ENCODE assay signal across 8 cellular contexts in the genomic region with DNA sequence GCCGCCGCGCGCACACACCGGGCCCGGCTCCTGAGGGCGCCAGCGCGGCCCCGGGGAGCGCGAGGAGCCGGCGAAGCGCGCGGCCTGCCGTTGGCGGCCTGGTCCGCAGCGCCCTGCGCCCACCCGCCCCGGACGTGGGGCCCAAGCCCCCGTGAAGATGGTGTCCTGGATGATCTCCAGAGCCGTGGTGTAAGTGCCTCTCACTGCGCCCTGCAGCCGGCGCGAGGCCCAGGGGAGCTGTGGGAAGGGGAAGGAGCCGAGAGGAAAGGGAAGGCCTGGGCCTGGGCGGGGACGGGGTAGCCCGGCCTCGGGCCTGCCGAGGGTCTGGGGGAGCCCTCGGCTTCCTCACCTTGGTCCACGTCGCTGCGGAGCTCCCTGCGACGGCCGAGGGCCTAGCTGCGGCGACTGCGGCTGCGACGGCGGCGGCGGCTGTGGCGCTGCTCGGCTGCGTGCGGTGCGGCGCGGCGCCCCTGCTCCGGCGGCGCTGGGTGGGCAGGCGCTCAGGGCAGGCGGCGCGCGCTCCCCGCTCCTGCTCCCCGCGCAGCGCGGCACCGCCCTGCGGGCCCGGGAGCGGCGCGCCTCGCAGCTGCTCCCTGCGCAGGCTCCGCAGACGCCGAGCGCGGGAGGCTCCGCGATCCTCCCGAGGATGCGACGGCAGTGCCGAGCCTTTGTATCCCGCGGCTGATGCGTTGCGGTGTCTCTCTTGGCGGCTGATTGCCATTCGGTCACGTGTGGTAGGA. TPM values are rescaled to one million over a fixed set of nuclear protein-coding genes. Genes with fewer than 3 reads are reported as not detected.
A peak's percentile ranks its signal among the peaks of the same experiment; 100 is the strongest.
DNase-seq lines count a peak whose midpoint lies in the region; ATAC-seq and TF ChIP-seq lines count a peak whose summit lies in the region.

A gene with protein sequence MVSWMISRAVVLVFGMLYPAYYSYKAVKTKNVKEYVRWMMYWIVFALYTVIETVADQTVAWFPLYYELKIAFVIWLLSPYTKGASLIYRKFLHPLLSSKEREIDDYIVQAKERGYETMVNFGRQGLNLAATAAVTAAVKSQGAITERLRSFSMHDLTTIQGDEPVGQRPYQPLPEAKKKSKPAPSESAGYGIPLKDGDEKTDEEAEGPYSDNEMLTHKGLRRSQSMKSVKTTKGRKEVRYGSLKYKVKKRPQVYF (plus strand): TSS at position 13 of the 740 bp plus-strand sequence. CDS start 145 bp downstream, at position 158.

- H3K4me3 Mint-ChIP-seq in immature natural killer cell: peak within 1 kb of the TSS; percentile 82 to 88 (median 85)

- no TSS peak for BruUV-seq in mammary epithelial cell (replicated peaks; lab: Mats Ljungman, UMichigan)

- ATAC-seq in HG02571 (IDR thresholded peaks at IDR 0.05; ENCODE audit: unreplicated experiment): peak; percentile 72

- intact Hi-C loops in mammary epithelial cell (cut with micrococcal nuclease): loop anchor here (1.0 to 2.0 kb wide), 3 partner anchors 108 to 253 kb away; no protein-coding TSS in a partner anchor

- H3K4me1 ChIP-seq in mammary epithelial cell (ENCODE audit: insufficient read depth, low read length): peaks cover 28% of the 10 kb centered on the region
- H3K4me1 ChIP-seq in smooth muscle cell (ENCODE audit: low read depth): peaks cover 31% of the 10 kb centered on the region

- H3K27ac ChIP-seq in VCaP (peak within 1 kb of the TSS; percentile 99), mammary epithelial cell (ENCODE audit: insufficient read depth, low read depth, low read length) (peak within 1 kb of the TSS; percentile 94), smooth muscle cell (ENCODE audit: low read depth) (peak within 1 kb of the TSS; percentile 96)

- CTCF ChIA-PET in mammary epithelial cell (lab: Charles Lee; ENCODE audit: low non-redundant PET): no interaction called here

- H3K27me3 ChIP-seq in mammary epithelial cell (ENCODE audit: insufficient read depth, low read length): no peaks in the 10 kb centered on the region
- H3K27me3 ChIP-seq in smooth muscle cell (ENCODE audit: low read depth): no peaks in the 10 kb centered on the region

- no peaks in the 10 kb centered on the region for H3K9me3 ChIP-seq in mammary epithelial cell (replicated peaks; ENCODE audit: insufficient read depth, low read length)
- H3K9me3 ChIP-seq in smooth muscle cell (replicated peaks; ENCODE audit: low read depth): no peaks in the 10 kb centered on the region

- H3K9me3 Mint-ChIP-seq in immature natural killer cell: no peaks in the 10 kb centered on the region

- H4K20me1 ChIP-seq in mammary epithelial cell (ENCODE audit: insufficient read depth, low read length) (no peaks in the 10 kb centered on the region), smooth muscle cell (ENCODE audit: low read depth) (peaks cover 23% of the 10 kb centered on the region)

- TF ChIP-seq CTCF in VCaP (conservative IDR thresholded peaks at IDR 0.05): no peak
- TF ChIP-seq CTCF in mammary epithelial cell (conservative IDR thresholded peaks at IDR 0.05 in 1 of 2, IDR thresholded peaks at IDR 0.05 in 1 of 2; ENCODE audit: extremely low read depth in 1 of 2, insufficient read depth in 1 of 2, low read depth in 1 of 2, low read length in 2 of 2): no peak
- TF ChIP-seq CTCF in smooth muscle cell (IDR thresholded peaks at IDR 0.05; ENCODE audit: borderline replicate concordance, insufficient read depth, poor library complexity, severe bottlenecking): no peak

- peak within 1 kb of the TSS; percentile 66 to 76 (median 72) for H3K27ac Mint-ChIP-seq in immature natural killer cell

- peaks cover 0 to 4% (median 0%) of the 10 kb centered on the region in 3 donors for H3K27me3 Mint-ChIP-seq in immature natural killer cell (ENCODE audit: low read depth in 3 of 3)

- H3K36me3 ChIP-seq in mammary epithelial cell (ENCODE audit: insufficient read depth, low read length): no peaks in the 10 kb centered on the region
- no peaks in the 10 kb centered on the region for H3K36me3 ChIP-seq in smooth muscle cell (ENCODE audit: low read depth)

- dilution Hi-C loops in mammary epithelial cell (cut with HindIII; ENCODE audit: low sequenced_read_pairs): no loop called here

- WGBS in mammary epithelial cell (ENCODE audit: low coverage, missing lambda C conversion rate): 3% methylated on average over 5 of the region's 99 CpGs
- 2% methylated on average over 51 of the region's 99 CpGs for WGBS in smooth muscle cell (ENCODE audit: low lambda C conversion rate)

- H3K9ac ChIP-seq in mammary epithelial cell (ENCODE audit: insufficient read depth, low read length): peak within 1 kb of the TSS; percentile 93
- H3K9ac ChIP-seq in smooth muscle cell (ENCODE audit: low read depth): peak within 1 kb of the TSS; percentile 95

- no peaks in the 10 kb centered on the region for H3K36me3 Mint-ChIP-seq in immature natural killer cell

- in situ Hi-C loops in mammary epithelial cell (cut with MboI; ENCODE audit: low sequenced_read_pairs in 2 of 2): loop anchor here in 1 of 2 donors (25.0 kb wide), 1 partner anchor 191 kb away; no protein-coding TSS in a partner anchor

- peak within 1 kb of the TSS; percentile 91 to 95 (median 92) for H3K4me3 ChIP-seq in mammary epithelial cell (replicated peaks in 1 of 3; ENCODE audit: insufficient read depth in 1 of 3, low read depth in 2 of 3, low read length in 3 of 3)
- H3K4me3 ChIP-seq in smooth muscle cell: peak within 1 kb of the TSS; percentile 91

- H3F3A ChIP-seq in smooth muscle cell (ENCODE audit: low read depth): peaks cover 10% of the 10 kb centered on the region

- peaks cover 96% of the 10 kb centered on the region for H3K79me2 ChIP-seq in mammary epithelial cell (ENCODE audit: insufficient read depth, low read length)
- peaks cover 90% of the 10 kb centered on the region for H3K79me2 ChIP-seq in smooth muscle cell (ENCODE audit: low read depth)

- DNase-seq in NCI-H2081 (lab: John Stamatoyannopoulos, UW): peak; percentile 58 to 82
- no peak for DNase-seq in NCI-H2081 treated with DMSO at 0.1 percent for 48 hours (lab: John Stamatoyannopoulos, UW)
- DNase-seq in NCI-H1048 (lab: John Stamatoyannopoulos, UW): peak; percentile 52
- DNase-seq in mammary epithelial cell: peak; percentile 66
- DNase-seq in immature natural killer cell: peak; percentile 57 to 63 (median 57)
- DNase-seq in smooth muscle cell (lab: John Stamatoyannopoulos, UW; ENCODE audit: unreplicated experiment): peak; percentile 40

- H3K4me2 ChIP-seq in mammary epithelial cell (ENCODE audit: insufficient read depth, low read depth, low read length) (peak within 1 kb of the TSS; percentile 85), smooth muscle cell (peak within 1 kb of the TSS; percentile 99)

- H2AFZ ChIP-seq in mammary epithelial cell (ENCODE audit: low read depth, low read length): peak within 1 kb of the TSS; percentile 91
- H2AFZ ChIP-seq in smooth muscle cell (ENCODE audit: low read depth): peak within 1 kb of the TSS; percentile 96

- peaks cover 37 to 47% of the 10 kb centered on the region in 2 donors for H3K4me1 Mint-ChIP-seq in immature natural killer cell

RNA-seq across cellular contexts. Expression of the gene that starts here (rescaled TPM):
- total RNA-seq in mammary epithelial cell (10 to 100 TPM; 80.4 to 81.8 TPM), smooth muscle cell (77.2 and 80.4 TPM in 2 replicates)
- polyA plus RNA-seq in mammary epithelial cell (62.1 TPM), immature natural killer cell (1 to 10 TPM; 4.1 to 8.2 (median 5.2) TPM), smooth muscle cell (38.8 and 42.3 TPM in 2 replicates)
- 28.5 TPM for polyA minus RNA-seq in mammary epithelial cell
